In genomic region chr2:152694161-152694661, GRCh38 we compare ENCODE assay signal across 8 cellular contexts. TPM values are rescaled to one million over a fixed set of nuclear protein-coding genes. Genes with fewer than 3 reads are reported as not detected.
DNase-seq lines count a peak whose midpoint lies in the region; ATAC-seq, FAIRE-seq and TF ChIP-seq lines count a peak whose summit lies in the region.

No MANE protein-coding gene starts in this region.

- POLR2A ChIA-PET in GM10248 (lab: Yijun Ruan, JAX) = interaction anchor here (1.4 kb wide), 1 partner anchor 23 kb away, joined by 7 read pairs; the partner anchor contains the start of gene PRPF40A

- peak overlapping the region; percentile 46 for H3K4me3 ChIP-seq in WI38 (ENCODE audit: low read depth, low read length)
- peak overlapping the region; percentile 2 to 33 (median 19) for H3K4me3 ChIP-seq in gastrocnemius medialis
- H3K4me3 ChIP-seq in WERI-Rb-1 (ENCODE audit: low read depth, low read length) = no peak overlapping the region

- TF ChIP-seq POLR2A in gastrocnemius medialis (IDR thresholded peaks at IDR 0.05) = no peak

- TF ChIP-seq CTCF in WI38 (IDR thresholded peaks at IDR 0.05; ENCODE audit: low read depth, low read length) (no peak), gastrocnemius medialis (IDR thresholded peaks at IDR 0.05 in 4 of 5, conservative IDR thresholded peaks at IDR 0.05 in 1 of 5) (no peak), WERI-Rb-1 (IDR thresholded peaks at IDR 0.05; ENCODE audit: low read depth, low read length) (no peak), GM10248 (IDR thresholded peaks at IDR 0.05; ENCODE audit: control extremely low read depth, extremely low read depth, low read depth, missing control alignments) (no peak)

- H3K9me3 ChIP-seq in gastrocnemius medialis (no peaks in the 10 kb centered on the region), WERI-Rb-1 (ENCODE audit: severe bottlenecking) (no peaks in the 10 kb centered on the region)

- H3K36me3 ChIP-seq in gastrocnemius medialis (peaks cover 0 to 22% of the 10 kb centered on the region in 2 donors), WERI-Rb-1 (peaks cover 28% of the 10 kb centered on the region)

- H3K27me3 ChIP-seq in gastrocnemius medialis = no peaks in the 10 kb centered on the region
- H3K27me3 ChIP-seq in WERI-Rb-1 (ENCODE audit: insufficient read depth, low read depth, severe bottlenecking) = no peaks in the 10 kb centered on the region

- H3K27ac ChIP-seq in gastrocnemius medialis = peak overlapping the region; percentile 15 to 22 (median 19)
- H3K27ac ChIP-seq in WERI-Rb-1 = no peak overlapping the region

- H3K4me1 ChIP-seq in gastrocnemius medialis = peaks cover 0 to 3% of the 10 kb centered on the region in 2 donors

- ATAC-seq in HG02943 (IDR thresholded peaks at IDR 0.05; ENCODE audit: low read depth, unreplicated experiment) = peak; percentile 59
- peak; percentile 51 for ATAC-seq in esophagus mucosa
- peak in 1 of 2 donors; percentile 30 for ATAC-seq in gastrocnemius medialis
- ATAC-seq in GM19452 (IDR thresholded peaks at IDR 0.05; ENCODE audit: unreplicated experiment) = no peak

- no peak for DNase-seq in GM18507 (ENCODE audit: extremely low spot score, insufficient read length, low read depth)
- no peak for DNase-seq in gastrocnemius medialis
- no peak for DNase-seq in WERI-Rb-1
- DNase-seq in GM10248 (ENCODE audit: extremely low spot score) = no peak

- intact Hi-C loops in gastrocnemius medialis (cut with DNase I; ENCODE audit: low total_unique reads) = no loop called here

- FAIRE-seq in GM18507 (lab: Jason Lieb, UNC) = peak; percentile 70

- CTCF ChIA-PET in GM10248 (lab: Yijun Ruan, JAX) = interaction anchor here (0.6 to 2.2 kb wide), 4 partner anchors 10 to 31 kb away, joined by 3 to 4 read pairs (median 3); no protein-coding TSS in a partner anchor

- in situ Hi-C loops in gastrocnemius medialis (cut with MboI; ENCODE audit: low sequenced_read_pairs in 4 of 4) = no loop called here

RNA-seq across cellular contexts. Expression of gene PRPF40A, which starts 23.1 kb away (rescaled TPM):
- 73.6 TPM for total RNA-seq in esophagus mucosa
- 10 to 100 TPM; 65.3 to 78.0 (median 69.9) TPM for total RNA-seq in gastrocnemius medialis

RNA-seq across cellular contexts. Expression of gene ARL6IP6, which starts 24.2 kb away (rescaled TPM):
- total RNA-seq in esophagus mucosa = 15.9 TPM
- total RNA-seq in gastrocnemius medialis = 1 to 10 TPM; 4.4 to 7.5 (median 5.4) TPM
